In genomic region chr19:35262101-35262761, GRCh38 we compare ENCODE assay signal across 12 cellular contexts. TPM values are rescaled to one million over a fixed set of nuclear protein-coding genes. Genes with fewer than 3 reads are reported as not detected.
DNase-seq lines count a peak whose midpoint lies in the region; ATAC-seq and TF ChIP-seq lines count a peak whose summit lies in the region.
"Had no signal": no experiment of that assay in that cellular context is flagged by ENCODE, and none has a peak within 500 bp of the region (broad histone marks: within the 10 kb centered on the region; RNA-seq: fewer than 3 reads in every experiment).

No MANE protein-coding gene starts in this region.

- no peaks in the 10 kb centered on the region for H3K9me3 Mint-ChIP-seq in activated naive CD8-positive, alpha-beta T cell treated with anti-CD3 and anti-CD28 coated beads, Interleukin-2, amount 10 ng/mL, durations not matched to agents 7 days and 5 days
- no peaks in the 10 kb centered on the region for H3K9me3 Mint-ChIP-seq in activated naive CD8-positive, alpha-beta T cell treated with anti-CD3 and anti-CD28 coated beads for 36 hours
- no peaks in the 10 kb centered on the region for H3K9me3 Mint-ChIP-seq in activated B cell treated with CpG ODN at 0.5 μM for 24 hours

- H3K36me3 Mint-ChIP-seq in activated naive CD8-positive, alpha-beta T cell treated with anti-CD3 and anti-CD28 coated beads, Interleukin-2, amount 10 ng/mL, durations not matched to agents 7 days and 5 days, result peaks cover 2% of the 10 kb centered on the region
- peaks cover 6% of the 10 kb centered on the region for H3K36me3 Mint-ChIP-seq in activated naive CD8-positive, alpha-beta T cell treated with anti-CD3 and anti-CD28 coated beads for 36 hours
- peaks cover 18% of the 10 kb centered on the region for H3K36me3 Mint-ChIP-seq in activated B cell treated with CpG ODN at 0.5 μM for 24 hours (ENCODE audit: low read depth)

- CTCF ChIA-PET in activated B cell treated with CpG ODN at 0.5 μM for 24 hours (lab: Charles Lee), result no interaction called here

- no peak overlapping the region for H3K27ac ChIP-seq in upper lobe of right lung
- no peak overlapping the region for H3K27ac ChIP-seq in effector memory CD4-positive, alpha-beta T cell (ENCODE audit: insufficient read depth, low read length, poor library complexity, severe bottlenecking)
- H3K27ac ChIP-seq: C4-2B had no signal

- intact Hi-C loops in activated B cell treated with CpG ODN at 0.5 μM for 24 hours (cut with micrococcal nuclease) (no loop called here), upper lobe of right lung (cut with DNase I) (no loop called here)

- peaks cover 17% of the 10 kb centered on the region for H3K4me1 Mint-ChIP-seq in activated naive CD8-positive, alpha-beta T cell treated with anti-CD3 and anti-CD28 coated beads, Interleukin-2, amount 10 ng/mL, durations not matched to agents 7 days and 5 days
- H3K4me1 Mint-ChIP-seq in activated naive CD8-positive, alpha-beta T cell treated with anti-CD3 and anti-CD28 coated beads for 36 hours, result peaks cover 39% of the 10 kb centered on the region
- peaks cover 34% of the 10 kb centered on the region for H3K4me1 Mint-ChIP-seq in activated B cell treated with CpG ODN at 0.5 μM for 24 hours

- no peak overlapping the region for H3K27ac Mint-ChIP-seq in activated naive CD8-positive, alpha-beta T cell treated with anti-CD3 and anti-CD28 coated beads, Interleukin-2, amount 10 ng/mL, durations not matched to agents 7 days and 5 days
- no peak overlapping the region for H3K27ac Mint-ChIP-seq in activated naive CD8-positive, alpha-beta T cell treated with anti-CD3 and anti-CD28 coated beads for 36 hours
- H3K27ac Mint-ChIP-seq in activated B cell treated with CpG ODN at 0.5 μM for 24 hours, result peak overlapping the region; percentile 50

- no peaks in the 10 kb centered on the region for H3K27me3 ChIP-seq in upper lobe of right lung
- H3K27me3 ChIP-seq in effector memory CD4-positive, alpha-beta T cell (replicated peaks; ENCODE audit: control insufficient read depth, insufficient read depth, low read length, poor library complexity, severe bottlenecking), result no peaks in the 10 kb centered on the region

- H3K4me3 Mint-ChIP-seq in activated naive CD8-positive, alpha-beta T cell treated with anti-CD3 and anti-CD28 coated beads, Interleukin-2, amount 10 ng/mL, durations not matched to agents 7 days and 5 days, result no peak overlapping the region
- H3K4me3 Mint-ChIP-seq in activated naive CD8-positive, alpha-beta T cell treated with anti-CD3 and anti-CD28 coated beads for 36 hours, result no peak overlapping the region
- H3K4me3 Mint-ChIP-seq in activated B cell treated with CpG ODN at 0.5 μM for 24 hours, result no peak overlapping the region

- H3K4me3 ChIP-seq in upper lobe of right lung, result no peak overlapping the region
- no peak overlapping the region for H3K4me3 ChIP-seq in effector memory CD4-positive, alpha-beta T cell (ENCODE audit: insufficient read depth, low read depth, low read length, poor library complexity, severe bottlenecking)

- no peaks in the 10 kb centered on the region for H3K36me3 ChIP-seq in upper lobe of right lung
- H3K36me3 ChIP-seq in effector memory CD4-positive, alpha-beta T cell (ENCODE audit: control insufficient read depth, insufficient read depth, low read length), result peaks cover 18% of the 10 kb centered on the region

- DNase-seq in activated naive CD8-positive, alpha-beta T cell treated with anti-CD3 and anti-CD28 coated beads, Interleukin-2, amount 10 ng/mL, durations not matched to agents 7 days and 5 days, result peak; percentile 28
- DNase-seq in activated naive CD8-positive, alpha-beta T cell treated with anti-CD3 and anti-CD28 coated beads for 36 hours, result no peak
- DNase-seq in activated B cell treated with CpG ODN at 0.5 μM for 24 hours (peak; percentile 6), left lobe of liver (ENCODE audit: low spot score) (peak; percentile 48), upper lobe of right lung (peak; percentile 63), ecto neural progenitor cell (ENCODE audit: low spot score) (no peak)
- no peak for DNase-seq in stimulated activated naive CD4-positive, alpha-beta T cell (lab: John Stamatoyannopoulos, UW)
- no peak for DNase-seq in effector memory CD4-positive, alpha-beta T cell
- DNase-seq: NCI-H526 treated with DMSO at 0.1 percent for 48 hours; stimulated activated CD4-positive, alpha-beta T cell treated with anti-CD3 and anti-CD28 coated beads, Interleukin-4, amount 100 ng/mL, for 1 hour had no signal

- no peak for ATAC-seq in activated naive CD8-positive, alpha-beta T cell treated with anti-CD3 and anti-CD28 coated beads, Interleukin-2, amount 10 ng/mL, durations not matched to agents 7 days and 5 days (ENCODE audit: low read depth)
- no peak for ATAC-seq in activated B cell treated with CpG ODN at 0.5 μM for 24 hours (ENCODE audit: low read depth)
- no peak for ATAC-seq in left lobe of liver
- ATAC-seq in upper lobe of right lung, result peak; percentile 9

- no peak for TF ChIP-seq CTCF in activated B cell treated with CpG ODN at 0.5 μM for 24 hours (IDR thresholded peaks at IDR 0.05)
- TF ChIP-seq CTCF in upper lobe of right lung (IDR thresholded peaks at IDR 0.05), result no peak

- no peaks in the 10 kb centered on the region for H3K9me3 ChIP-seq in upper lobe of right lung
- H3K9me3 ChIP-seq in effector memory CD4-positive, alpha-beta T cell (ENCODE audit: control insufficient read depth, low read length), result no peaks in the 10 kb centered on the region

- H3K27me3 Mint-ChIP-seq in activated naive CD8-positive, alpha-beta T cell treated with anti-CD3 and anti-CD28 coated beads, Interleukin-2, amount 10 ng/mL, durations not matched to agents 7 days and 5 days, result no peaks in the 10 kb centered on the region
- no peaks in the 10 kb centered on the region for H3K27me3 Mint-ChIP-seq in activated naive CD8-positive, alpha-beta T cell treated with anti-CD3 and anti-CD28 coated beads for 36 hours
- no peaks in the 10 kb centered on the region for H3K27me3 Mint-ChIP-seq in activated B cell treated with CpG ODN at 0.5 μM for 24 hours

- POLR2A ChIA-PET in activated naive CD8-positive, alpha-beta T cell treated with anti-CD3 and anti-CD28 coated beads, Interleukin-2, amount 10 ng/mL, durations not matched to agents 7 days and 5 days (lab: Charles Lee), result no interaction called here
- POLR2A ChIA-PET in activated B cell treated with CpG ODN at 0.5 μM for 24 hours (lab: Charles Lee), result interaction anchor here (0.7 to 2.0 kb wide), 4 partner anchors 29 to 109 kb away, joined by 3 to 5 read pairs (median 3); no protein-coding TSS in a partner anchor

- peaks cover 29% of the 10 kb centered on the region for H3K4me1 ChIP-seq in upper lobe of right lung
- H3K4me1 ChIP-seq in effector memory CD4-positive, alpha-beta T cell (ENCODE audit: control insufficient read depth, insufficient read depth, low read length, poor library complexity, severe bottlenecking), result peaks cover 11% of the 10 kb centered on the region

RNA-seq across cellular contexts. Expression of gene USF2, which starts 6.5 kb away (rescaled TPM):
- total RNA-seq in activated naive CD8-positive, alpha-beta T cell treated with anti-CD3 and anti-CD28 coated beads, Interleukin-2, amount 10 ng/mL, durations not matched to agents 7 days and 5 days, result 100 to 1,000 TPM; 149 to 159 TPM
- total RNA-seq in activated naive CD8-positive, alpha-beta T cell treated with anti-CD3 and anti-CD28 coated beads for 36 hours, result 100 to 1,000 TPM; 105 to 109 TPM
- total RNA-seq in activated B cell treated with CpG ODN at 0.5 μM for 24 hours (233 and 236 TPM in 2 replicates), left lobe of liver (91.7 TPM), upper lobe of right lung (152 TPM)

RNA-seq across cellular contexts. Expression of gene LSR, which starts 13.4 kb away (rescaled TPM):
- 10 to 100 TPM; 33.2 to 36.3 TPM for total RNA-seq in activated naive CD8-positive, alpha-beta T cell treated with anti-CD3 and anti-CD28 coated beads, Interleukin-2, amount 10 ng/mL, durations not matched to agents 7 days and 5 days
- total RNA-seq in activated naive CD8-positive, alpha-beta T cell treated with anti-CD3 and anti-CD28 coated beads for 36 hours, result 10 to 100 TPM; 40.6 to 43.9 TPM
- 16.4 and 18.0 TPM in 2 replicates for total RNA-seq in activated B cell treated with CpG ODN at 0.5 μM for 24 hours
- total RNA-seq in left lobe of liver, result 103 TPM
- total RNA-seq in upper lobe of right lung, result 79.1 TPM

RNA-seq across cellular contexts. Expression of gene HAMP, which starts 20.1 kb away (rescaled TPM):
- 1 to 10 TPM; 1.0 to 1.1 TPM for total RNA-seq in activated naive CD8-positive, alpha-beta T cell treated with anti-CD3 and anti-CD28 coated beads, Interleukin-2, amount 10 ng/mL, durations not matched to agents 7 days and 5 days
- total RNA-seq in activated naive CD8-positive, alpha-beta T cell treated with anti-CD3 and anti-CD28 coated beads for 36 hours, result under 1 TPM; 0.32 to 0.37 TPM
- 1.3 and 2.2 TPM in 2 replicates for total RNA-seq in activated B cell treated with CpG ODN at 0.5 μM for 24 hours
- 37.2 TPM for total RNA-seq in left lobe of liver
- total RNA-seq in upper lobe of right lung, result 1.5 TPM
- total RNA-seq: frontal cortex had no signal

RNA-seq across cellular contexts. Expression of gene MAG, which starts 29.7 kb away (rescaled TPM):
- total RNA-seq in activated naive CD8-positive, alpha-beta T cell treated with anti-CD3 and anti-CD28 coated beads, Interleukin-2, amount 10 ng/mL, durations not matched to agents 7 days and 5 days, result under 1 TPM; 0.11 to 0.39 TPM
- under 1 TPM; 0.20 to 0.29 TPM for total RNA-seq in activated naive CD8-positive, alpha-beta T cell treated with anti-CD3 and anti-CD28 coated beads for 36 hours
- total RNA-seq in activated B cell treated with CpG ODN at 0.5 μM for 24 hours, result 0.22 and 0.31 TPM in 2 replicates
- total RNA-seq in left lobe of liver, result 0.81 TPM
- not detected for total RNA-seq in upper lobe of right lung
- total RNA-seq: frontal cortex had no signal

RNA-seq across cellular contexts. Expression of gene FAM187B, which starts 33.7 kb away (rescaled TPM):
- not detected for total RNA-seq in activated naive CD8-positive, alpha-beta T cell treated with anti-CD3 and anti-CD28 coated beads, Interleukin-2, amount 10 ng/mL, durations not matched to agents 7 days and 5 days
- total RNA-seq in activated naive CD8-positive, alpha-beta T cell treated with anti-CD3 and anti-CD28 coated beads for 36 hours, result not detected
- total RNA-seq in activated B cell treated with CpG ODN at 0.5 μM for 24 hours (not detected in 2 replicates), left lobe of liver (not detected), upper lobe of right lung (not detected)
- total RNA-seq: frontal cortex had no signal

Comparison
In these comparisons a context has a peak if more than half of its experiments do, and no peak if none do; other contexts are left out.
1. DNase-seq: peak in activated naive CD8-positive, alpha-beta T cell treated with anti-CD3 and anti-CD28 coated beads, Interleukin-2, amount 10 ng/mL, durations not matched to agents 7 days and 5 days (single experiment), activated B cell treated with CpG ODN at 0.5 μM for 24 hours (single experiment), left lobe of liver (single experiment) and upper lobe of right lung (single experiment); none in activated naive CD8-positive, alpha-beta T cell treated with anti-CD3 and anti-CD28 coated beads for 36 hours (single experiment), stimulated activated naive CD4-positive, alpha-beta T cell (0 of 6), effector memory CD4-positive, alpha-beta T cell (0 of 3) and ecto neural progenitor cell (single experiment).
2. RNA of gene HAMP, which starts 20.1 kb away (total RNA-seq): 37.2 TPM in left lobe of liver (single experiment); 1.3 to 2.2 TPM in activated B cell treated with CpG ODN at 0.5 μM for 24 hours, 1.5 TPM in upper lobe of right lung (single experiment), 1.0 to 1.1 TPM in activated naive CD8-positive, alpha-beta T cell treated with anti-CD3 and anti-CD28 coated beads, Interleukin-2, amount 10 ng/mL, durations not matched to agents 7 days and 5 days and 0.32 to 0.37 TPM in activated naive CD8-positive, alpha-beta T cell treated with anti-CD3 and anti-CD28 coated beads for 36 hours; every median in the first group is over 10 times any median in the second.